ENCODE assay signal across 11 cellular contexts in genomic region chr17:9837551-9838471, GRCh38. TPM values are rescaled to one million over a fixed set of nuclear protein-coding genes. Genes with fewer than 3 reads are reported as not detected.
DNase-seq lines count a peak whose midpoint lies in the region; ATAC-seq and TF ChIP-seq lines count a peak whose summit lies in the region.
"Had no signal": no experiment of that assay in that cellular context is flagged by ENCODE, and none has a peak within 500 bp of the region (broad histone marks: within the 10 kb centered on the region; RNA-seq: fewer than 3 reads in every experiment).

No MANE protein-coding gene starts in this region.

- POLR2A ChIA-PET in activated CD4-positive, alpha-beta memory T cell treated with anti-CD3 and anti-CD28 coated beads for 36 hours (lab: Charles Lee), result no interaction called here

- no peaks in the 10 kb centered on the region for H3K9me3 Mint-ChIP-seq in nephron
- H3K9me3 Mint-ChIP-seq in activated CD4-positive, alpha-beta memory T cell treated with anti-CD3 and anti-CD28 coated beads for 36 hours, result no peaks in the 10 kb centered on the region

- peak overlapping the region in 2 of 3 experiments; percentile 55 to 56 for H3K27ac Mint-ChIP-seq in nephron
- no peak overlapping the region for H3K27ac Mint-ChIP-seq in activated CD4-positive, alpha-beta memory T cell treated with anti-CD3 and anti-CD28 coated beads for 36 hours

- peaks cover 7% of the 10 kb centered on the region for H3K27me3 Mint-ChIP-seq in nephron (ENCODE audit: low read depth)
- H3K27me3 Mint-ChIP-seq in activated CD4-positive, alpha-beta memory T cell treated with anti-CD3 and anti-CD28 coated beads for 36 hours, result peaks cover 12% of the 10 kb centered on the region

- no peak for ATAC-seq in GM18873 (IDR thresholded peaks at IDR 0.05; ENCODE audit: low FRiP score, unreplicated experiment)
- ATAC-seq in GM21528 (IDR thresholded peaks at IDR 0.05; ENCODE audit: low FRiP score, unreplicated experiment), result no peak

- CTCF ChIA-PET in activated CD4-positive, alpha-beta memory T cell treated with anti-CD3 and anti-CD28 coated beads for 36 hours (lab: Charles Lee), result no interaction called here

- peak overlapping the region; percentile 37 to 73 (median 64) for H3K27ac ChIP-seq in esophagus muscularis mucosa (replicated peaks in 1 of 4)
- H3K27ac ChIP-seq: SJCRH30 had no signal

- TF ChIP-seq POLR2A in esophagus muscularis mucosa (IDR thresholded peaks at IDR 0.05; ENCODE audit: low read depth), result no peak

- peaks cover 32% of the 10 kb centered on the region for H3K4me1 Mint-ChIP-seq in nephron
- H3K4me1 Mint-ChIP-seq in activated CD4-positive, alpha-beta memory T cell treated with anti-CD3 and anti-CD28 coated beads for 36 hours (ENCODE audit: low read depth), result no peaks in the 10 kb centered on the region

- H3K36me3 Mint-ChIP-seq in nephron (ENCODE audit: low read depth), result no peaks in the 10 kb centered on the region
- H3K36me3 Mint-ChIP-seq in activated CD4-positive, alpha-beta memory T cell treated with anti-CD3 and anti-CD28 coated beads for 36 hours, result no peaks in the 10 kb centered on the region

- intact Hi-C loops in esophagus muscularis mucosa (cut with DNase I), result no loop called here
- intact Hi-C loops in activated CD4-positive, alpha-beta memory T cell treated with anti-CD3 and anti-CD28 coated beads for 36 hours (cut with micrococcal nuclease), result no loop called here

- DNase-seq in A172 (ENCODE audit: low spot score) (peak; percentile 87), LoVo (ENCODE audit: low spot score) (peak; percentile 37), esophagus muscularis mucosa (ENCODE audit: extremely low spot score) (no peak), T-helper 9 cell (no peak)
- DNase-seq in activated CD4-positive, alpha-beta memory T cell treated with anti-CD3 and anti-CD28 coated beads for 36 hours, result no peak
- DNase-seq: NCI-H2171 treated with DMSO at 0.1 percent for 48 hours, SJCRH30 had no signal

- 41% methylated on average over 11 of the region's 11 CpGs for WGBS in esophagus muscularis mucosa

- no peaks in the 10 kb centered on the region for H3K9me3 ChIP-seq in esophagus muscularis mucosa
- H3K9me3 ChIP-seq: SJCRH30 had no signal

- H3K4me3 Mint-ChIP-seq in nephron, result peak overlapping the region in 1 of 3 experiments; percentile 0
- no peak overlapping the region for H3K4me3 Mint-ChIP-seq in activated CD4-positive, alpha-beta memory T cell treated with anti-CD3 and anti-CD28 coated beads for 36 hours

- peaks cover 30 to 60% (median 56%) of the 10 kb centered on the region in 4 donors for H3K4me1 ChIP-seq in esophagus muscularis mucosa
- H3K4me1 ChIP-seq: SJCRH30 had no signal

- TF ChIP-seq CTCF in esophagus muscularis mucosa (IDR thresholded peaks at IDR 0.05) (no peak), nephron (IDR thresholded peaks at IDR 0.05; ENCODE audit: unreplicated experiment in 3 of 3) (no peak)

- no peak for TF ChIP-seq EP300 in esophagus muscularis mucosa (IDR thresholded peaks at IDR 0.05)

- H3K27me3 ChIP-seq in esophagus muscularis mucosa, result no peaks in the 10 kb centered on the region
- H3K27me3 ChIP-seq: SJCRH30 had no signal

- H3K36me3 ChIP-seq in esophagus muscularis mucosa, result no peaks in the 10 kb centered on the region
- H3K36me3 ChIP-seq: SJCRH30 had no signal

- H3K4me3 ChIP-seq in esophagus muscularis mucosa, result peak overlapping the region in 1 of 4 donors; percentile 14
- H3K4me3 ChIP-seq: SJCRH30 had no signal

RNA-seq across cellular contexts. Expression of gene GLP2R, which starts 12.1 kb away (rescaled TPM):
- 0.50 and 1.7 TPM in 2 replicates for total RNA-seq in A172 (2014; rRNA removed; shearing (Covaris generic))
- 10 to 100 TPM in 3 of 4 donors, 1 to 10 TPM in 1; 9.1 to 16.6 (median 14.6) TPM for total RNA-seq in esophagus muscularis mucosa
- not detected for total RNA-seq in activated CD4-positive, alpha-beta memory T cell treated with anti-CD3 and anti-CD28 coated beads for 36 hours
- total RNA-seq: SJCRH30 had no signal

RNA-seq across cellular contexts. Expression of gene GSG1L2, which starts 15.9 kb away (rescaled TPM):
- not detected in 2 replicates for total RNA-seq in A172 (2014; rRNA removed; shearing (Covaris generic))
- not detected for total RNA-seq in esophagus muscularis mucosa
- not detected for total RNA-seq in activated CD4-positive, alpha-beta memory T cell treated with anti-CD3 and anti-CD28 coated beads for 36 hours
- total RNA-seq: cerebellum, SJCRH30 had no signal

RNA-seq across cellular contexts. Expression of gene DHRS7C, which starts 46.4 kb away (rescaled TPM):
- total RNA-seq in A172 (2014; rRNA removed; shearing (Covaris generic)), result not detected in 2 replicates
- not detected for total RNA-seq in esophagus muscularis mucosa
- not detected for total RNA-seq in activated CD4-positive, alpha-beta memory T cell treated with anti-CD3 and anti-CD28 coated beads for 36 hours
- total RNA-seq: cerebellum, SJCRH30 had no signal

Comparison
In these comparisons a context has a peak if more than half of its experiments do, and no peak if none do; other contexts are left out.
1. DNase-seq: peak in A172 (single experiment) and LoVo (single experiment); none in esophagus muscularis mucosa (single experiment), activated CD4-positive, alpha-beta memory T cell treated with anti-CD3 and anti-CD28 coated beads for 36 hours (single experiment) and T-helper 9 cell (single experiment).